ENCODE assay signal across 35 cellular contexts in genomic region chr3:66150977-66151376, GRCh38.
"Had no signal": no experiment of that assay in that cellular context is flagged by ENCODE, and none has a peak within 500 bp of the region (broad histone marks: within the 10 kb centered on the region; RNA-seq: fewer than 3 reads in every experiment).

No MANE protein-coding gene starts in this region.

- H3K4me3 ChIP-seq: MG63 had no signal

- H3K9me3 ChIP-seq: MG63 had no signal

- H3K36me3 ChIP-seq: MG63 had no signal

- H3K27me3 ChIP-seq: MG63 had no signal

- DNase-seq: Kasumi-1, MG63, MM.1S, MV-4-11, NCI-H1048, NCI-H1092, NCI-H1092 treated with DMSO at 0.1 percent for 48 hours, NCI-H1105, NCI-H1105 treated with DMSO at 0.1 percent for 48 hours, NCI-H1417, NCI-H1417 treated with DMSO at 0.1 percent for 48 hours, NCI-H1436, NCI-H1436 treated with DMSO at 0.1 percent for 48 hours, NCI-H146, NCI-H1694, NCI-H1694 treated with DMSO at 0.1 percent for 48 hours, NCI-H187, NCI-H187 treated with DMSO at 0.1 percent for 48 hours, NCI-H1930, NCI-H2029, NCI-H2029 treated with DMSO at 0.1 percent for 48 hours, NCI-H2081, NCI-H2081 treated with DMSO at 0.1 percent for 48 hours, NCI-H2107, NCI-H2171, NCI-H2171 treated with DMSO at 0.1 percent for 48 hours, NCI-H2227 treated with DMSO at 0.1 percent for 48 hours, NCI-H226, NCI-H345, NCI-H446, NCI-H446 treated with DMSO at 0.1 percent for 48 hours, NCI-H510A, NCI-H510A treated with DMSO at 0.1 percent for 48 hours, NCI-H524, NCI-H524 treated with DMSO at 0.1 percent for 48 hours had no signal
